28 cellular contexts compared by ENCODE assay signal in the genomic region with DNA sequence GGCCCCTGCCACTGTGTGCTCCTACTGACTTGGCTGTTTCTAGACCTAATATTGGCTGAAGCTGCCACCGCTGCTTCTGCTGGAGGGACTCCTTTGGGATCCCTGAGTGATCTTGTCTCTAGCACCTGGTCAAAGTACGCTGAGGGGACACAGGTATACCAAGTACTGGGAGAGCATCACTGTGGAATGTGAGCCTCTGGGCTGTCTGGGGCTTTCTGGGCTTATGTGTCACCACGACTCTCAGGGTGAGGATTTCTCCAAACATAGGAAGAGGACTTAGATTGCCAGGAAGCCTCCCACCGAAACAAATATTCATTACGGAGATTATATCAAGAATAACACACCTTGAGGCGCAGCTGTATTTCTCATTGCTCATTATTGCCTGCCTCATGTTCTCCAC.
"Had no signal": no experiment of that assay in that cellular context is flagged by ENCODE, and none has a peak within 500 bp of the region (broad histone marks: within the 10 kb centered on the region; RNA-seq: fewer than 3 reads in every experiment).

No MANE protein-coding gene starts in this region.

- H3K36me3 ChIP-seq: ascending aorta, cardiac muscle cell, WERI-Rb-1 had no signal

- H3K36me3 Mint-ChIP-seq: activated CD8-positive, alpha-beta memory T cell treated with anti-CD3 and anti-CD28 coated beads, Interleukin-2, amount 10 ng/mL, durations not matched to agents 7 days and 5 days; activated naive CD4-positive, alpha-beta T cell treated with anti-CD3 and anti-CD28 coated beads, Interleukin-2, amount 10 ng/mL, durations not matched to agents 7 days and 5 days; activated naive CD8-positive, alpha-beta T cell had no signal

- DNase-seq: activated CD4-positive, alpha-beta memory T cell treated with anti-CD3 and anti-CD28 coated beads, Interleukin-2, amount 10 ng/mL, durations not matched to agents 7 days and 5 days; activated CD4-positive, alpha-beta T cell treated with anti-CD3 and anti-CD28 coated beads for 1 hour; activated CD4-positive, alpha-beta T cell treated with anti-CD3 and anti-CD28 coated beads for 48 hours; activated CD4-positive, CD25-positive, alpha-beta regulatory T cell; activated CD8-positive, alpha-beta memory T cell treated with anti-CD3 and anti-CD28 coated beads for 24 hours; activated CD8-positive, alpha-beta memory T cell treated with anti-CD3 and anti-CD28 coated beads, Interleukin-2, amount 10 ng/mL, durations not matched to agents 7 days and 5 days; activated CD8-positive, alpha-beta memory T cell treated with anti-CD3 and anti-CD28 coated beads, Interleukin-2, amount 50 U/mL, for 48 hours; activated effector memory CD4-positive, alpha-beta T cell treated with Interleukin-2 at 50 U/mL for 16 hours; activated naive CD4-positive, alpha-beta T cell treated with anti-CD3 and anti-CD28 coated beads, Interleukin-2, amount 10 ng/mL, durations not matched to agents 7 days and 5 days; activated naive CD8-positive, alpha-beta T cell treated with anti-CD3 and anti-CD28 coated beads, Interleukin-2, amount 50 U/mL, for 24 hours; activated T-cell treated with anti-CD3 and anti-CD28 coated beads, Interleukin-2, amount 50 U/mL, for 48 hours; amniotic stem cell; NCI-H1048; NCI-H1105 treated with DMSO at 0.1 percent for 48 hours; NCI-H1436; NCI-H1694; NCI-H2029; NCI-H345; NCI-H524 treated with DMSO at 0.1 percent for 48 hours; PC-9; Right ventricle myocardium superior; T1000; WERI-Rb-1 had no signal

- H3K4me3 Mint-ChIP-seq: activated CD4-positive, alpha-beta memory T cell treated with anti-CD3 and anti-CD28 coated beads, Interleukin-2, amount 10 ng/mL, durations not matched to agents 7 days and 5 days; activated CD8-positive, alpha-beta memory T cell treated with anti-CD3 and anti-CD28 coated beads, Interleukin-2, amount 10 ng/mL, durations not matched to agents 7 days and 5 days; activated naive CD4-positive, alpha-beta T cell treated with anti-CD3 and anti-CD28 coated beads, Interleukin-2, amount 10 ng/mL, durations not matched to agents 7 days and 5 days; activated naive CD8-positive, alpha-beta T cell; activated naive CD8-positive, alpha-beta T cell treated with anti-CD3 and anti-CD28 coated beads, Interleukin-2, amount 50 U/mL, for 24 hours; central memory CD8-positive, alpha-beta T cell had no signal

- H3K4me3 ChIP-seq: ascending aorta, cardiac muscle cell, PC-9 had no signal

- H3K27ac Mint-ChIP-seq: activated CD4-positive, alpha-beta memory T cell treated with anti-CD3 and anti-CD28 coated beads, Interleukin-2, amount 10 ng/mL, durations not matched to agents 7 days and 5 days; activated CD8-positive, alpha-beta memory T cell treated with anti-CD3 and anti-CD28 coated beads, Interleukin-2, amount 10 ng/mL, durations not matched to agents 7 days and 5 days; activated naive CD4-positive, alpha-beta T cell treated with anti-CD3 and anti-CD28 coated beads, Interleukin-2, amount 10 ng/mL, durations not matched to agents 7 days and 5 days; activated naive CD8-positive, alpha-beta T cell; activated naive CD8-positive, alpha-beta T cell treated with anti-CD3 and anti-CD28 coated beads, Interleukin-2, amount 50 U/mL, for 24 hours had no signal

- ATAC-seq: activated CD8-positive, alpha-beta memory T cell treated with anti-CD3 and anti-CD28 coated beads, Interleukin-2, amount 10 ng/mL, durations not matched to agents 7 days and 5 days; activated naive CD8-positive, alpha-beta T cell treated with anti-CD3 and anti-CD28 coated beads, Interleukin-2, amount 50 U/mL, for 24 hours had no signal

- H3K9me3 Mint-ChIP-seq: activated CD4-positive, alpha-beta memory T cell treated with anti-CD3 and anti-CD28 coated beads, Interleukin-2, amount 10 ng/mL, durations not matched to agents 7 days and 5 days; activated naive CD4-positive, alpha-beta T cell treated with anti-CD3 and anti-CD28 coated beads, Interleukin-2, amount 10 ng/mL, durations not matched to agents 7 days and 5 days; activated naive CD8-positive, alpha-beta T cell treated with anti-CD3 and anti-CD28 coated beads, Interleukin-2, amount 50 U/mL, for 24 hours; central memory CD8-positive, alpha-beta T cell had no signal

- H2AFZ ChIP-seq: PC-9 had no signal

- H3K9me3 ChIP-seq: ascending aorta had no signal

- H3K4me1 Mint-ChIP-seq: activated CD4-positive, alpha-beta memory T cell treated with anti-CD3 and anti-CD28 coated beads, Interleukin-2, amount 10 ng/mL, durations not matched to agents 7 days and 5 days; activated CD8-positive, alpha-beta memory T cell treated with anti-CD3 and anti-CD28 coated beads, Interleukin-2, amount 10 ng/mL, durations not matched to agents 7 days and 5 days; activated naive CD4-positive, alpha-beta T cell treated with anti-CD3 and anti-CD28 coated beads, Interleukin-2, amount 10 ng/mL, durations not matched to agents 7 days and 5 days; activated naive CD8-positive, alpha-beta T cell treated with anti-CD3 and anti-CD28 coated beads, Interleukin-2, amount 50 U/mL, for 24 hours; central memory CD8-positive, alpha-beta T cell had no signal

- H3K27me3 ChIP-seq: ascending aorta, cardiac muscle cell had no signal

- H3K27me3 Mint-ChIP-seq: activated CD8-positive, alpha-beta memory T cell treated with anti-CD3 and anti-CD28 coated beads, Interleukin-2, amount 10 ng/mL, durations not matched to agents 7 days and 5 days; activated naive CD4-positive, alpha-beta T cell treated with anti-CD3 and anti-CD28 coated beads, Interleukin-2, amount 10 ng/mL, durations not matched to agents 7 days and 5 days; activated naive CD8-positive, alpha-beta T cell; activated naive CD8-positive, alpha-beta T cell treated with anti-CD3 and anti-CD28 coated beads, Interleukin-2, amount 50 U/mL, for 24 hours had no signal

- H3K4me1 ChIP-seq: ascending aorta had no signal

- H3K27ac ChIP-seq: ascending aorta, cardiac muscle cell, PC-9, RWPE1, WERI-Rb-1 had no signal

- H3K4me2 ChIP-seq: PC-9 had no signal
